Comparison of ENCODE assay signal across 10 cellular contexts in genomic region chr2:62570861-62571698, GRCh38.
DNase-seq lines count a peak whose midpoint lies in the region; ATAC-seq and TF ChIP-seq lines count a peak whose summit lies in the region.
"Had no signal": no experiment of that assay in that cellular context is flagged by ENCODE, and none has a peak within 500 bp of the region (broad histone marks: within the 10 kb centered on the region; RNA-seq: fewer than 3 reads in every experiment).

No MANE protein-coding gene starts in this region.

- peak overlapping the region; percentile 3 for H3K9ac ChIP-seq in mucosa of stomach (ENCODE audit: low read length)

- TF ChIP-seq CTCF in right atrium auricular region (IDR thresholded peaks at IDR 0.05) (no peak), vagina (IDR thresholded peaks at IDR 0.05) (no peak)

- H3K27ac ChIP-seq in right atrium auricular region = no peak overlapping the region
- H3K27ac ChIP-seq in esophagus (ENCODE audit: low read depth in 2 of 2, low read length in 1 of 2) = no peak overlapping the region
- no peak overlapping the region for H3K27ac ChIP-seq in vagina
- H3K27ac ChIP-seq: HL-60 had no signal

- no peak overlapping the region for H3K4me3 ChIP-seq in right atrium auricular region
- peak overlapping the region; percentile 12 to 54 for H3K4me3 ChIP-seq in esophagus (ENCODE audit: low read depth in 1 of 2, low read length in 2 of 2)
- H3K4me3 ChIP-seq in mucosa of stomach (ENCODE audit: low read length) = peak overlapping the region; percentile 34
- H3K4me3 ChIP-seq in vagina = peak overlapping the region; percentile 11

- no peak for TF ChIP-seq POLR2A in vagina (IDR thresholded peaks at IDR 0.05)

- ATAC-seq in Right ventricle myocardium inferior = no peak
- no peak for ATAC-seq in GM21825 (IDR thresholded peaks at IDR 0.05; ENCODE audit: unreplicated experiment)
- ATAC-seq: CD8-positive, alpha-beta T cell had no signal

- peak; percentile 52 for DNase-seq in Right ventricle myocardium inferior (ENCODE audit: missing footprints)
- DNase-seq in right atrium auricular region (ENCODE audit: low spot score) = no peak
- no peak for DNase-seq in vagina (ENCODE audit: extremely low spot score in 2 of 2)
- no peak for DNase-seq in activated effector memory CD4-positive, alpha-beta T cell treated with anti-CD3 and anti-CD28 coated beads, Interleukin-2, amount 50 U/mL, for 16 hours
- no peak for DNase-seq in NCI-H446 treated with DMSO at 0.1 percent for 48 hours (lab: John Stamatoyannopoulos, UW)
- DNase-seq: CD8-positive, alpha-beta T cell had no signal

- H3K9me3 ChIP-seq in right atrium auricular region = no peaks in the 10 kb centered on the region
- no peaks in the 10 kb centered on the region for H3K9me3 ChIP-seq in esophagus (ENCODE audit: control insufficient read depth in 2 of 2, insufficient read depth in 1 of 2, low read depth in 1 of 2, low read length in 1 of 2)
- H3K9me3 ChIP-seq in mucosa of stomach (ENCODE audit: control insufficient read depth, low read length) = no peaks in the 10 kb centered on the region
- no peaks in the 10 kb centered on the region for H3K9me3 ChIP-seq in vagina

- intact Hi-C loops in Right ventricle myocardium inferior (cut with DNase I) = no loop called here
- intact Hi-C loops in vagina (cut with DNase I) = no loop called here

- WGBS in esophagus, 2 donors = 10 to 11% methylated on average over 35 of the region's 35 CpGs

- no peaks in the 10 kb centered on the region for H3K36me3 ChIP-seq in right atrium auricular region
- no peaks in the 10 kb centered on the region for H3K36me3 ChIP-seq in esophagus (ENCODE audit: control insufficient read depth in 2 of 2, insufficient read depth in 2 of 2, low read length in 1 of 2)
- no peaks in the 10 kb centered on the region for H3K36me3 ChIP-seq in mucosa of stomach (ENCODE audit: control insufficient read depth, insufficient read depth, low read length)
- H3K36me3 ChIP-seq in vagina = no peaks in the 10 kb centered on the region

- no peaks in the 10 kb centered on the region for H3K27me3 ChIP-seq in right atrium auricular region
- no peaks in the 10 kb centered on the region for H3K27me3 ChIP-seq in esophagus (ENCODE audit: control insufficient read depth in 1 of 2, insufficient read depth in 2 of 2, low read length in 2 of 2)
- peaks cover 8% of the 10 kb centered on the region for H3K27me3 ChIP-seq in mucosa of stomach (ENCODE audit: control insufficient read depth, insufficient read depth, low read length)
- no peaks in the 10 kb centered on the region for H3K27me3 ChIP-seq in vagina

- H3K4me1 ChIP-seq in right atrium auricular region = peaks cover 0 to 18% of the 10 kb centered on the region in 2 donors
- H3K4me1 ChIP-seq in esophagus (ENCODE audit: control insufficient read depth in 2 of 2, insufficient read depth in 2 of 2, low read length in 1 of 2) = peaks cover 5 to 9% of the 10 kb centered on the region in 2 donors
- peaks cover 14% of the 10 kb centered on the region for H3K4me1 ChIP-seq in mucosa of stomach (ENCODE audit: control insufficient read depth, insufficient read depth, low read length)
- H3K4me1 ChIP-seq in vagina = peaks cover 17% of the 10 kb centered on the region

Comparison
In these comparisons a context has a peak if more than half of its experiments do, and no peak if none do; other contexts are left out.
1. H3K4me3 ChIP-seq: peak in esophagus (2 of 2), mucosa of stomach (single experiment) and vagina (2 of 2); none in right atrium auricular region (0 of 2).